In the genomic region with DNA sequence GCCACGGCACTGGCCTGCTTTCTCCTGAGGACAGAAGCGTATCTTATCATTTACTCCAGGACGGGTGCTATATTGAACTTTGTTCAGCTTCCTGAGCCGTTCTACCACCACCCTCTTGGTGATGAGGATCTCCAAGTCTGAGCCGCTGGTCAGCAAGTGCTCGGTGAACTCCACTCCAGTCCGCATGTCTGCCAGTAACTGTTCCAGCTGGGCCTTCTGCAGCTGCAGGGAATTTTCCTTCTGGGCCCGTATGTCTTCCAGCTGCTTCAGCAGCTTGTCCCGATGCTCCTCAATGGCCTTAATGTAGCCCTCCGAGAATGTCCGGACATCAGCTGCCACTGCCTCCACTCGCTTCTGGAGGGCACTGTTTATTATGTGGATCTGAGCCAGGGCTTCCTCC, we compare ENCODE assay signal across 1 cellular context.
TF ChIP-seq lines count a peak whose summit lies in the region.

No MANE protein-coding gene starts in this region.

TF ChIP-seq in HEK293T, 16 proteins besides CTCF, POLR2A, EP300 and RAD21 (continued from another document):
- no peak for TF ChIP-seq HDGF (IDR thresholded peaks at IDR 0.05; ENCODE audit: borderline replicate concordance)
- TF ChIP-seq FOXK2 (IDR thresholded peaks at IDR 0.05) = no peak
- TF ChIP-seq LEF1 (IDR thresholded peaks at IDR 0.05; ENCODE audit: borderline replicate concordance) = no peak
